6 cellular contexts compared by ENCODE assay signal in genomic region chr1:181754103-181754502, GRCh38.
"Had no signal": no experiment of that assay in that cellular context is flagged by ENCODE, and none has a peak within 500 bp of the region (broad histone marks: within the 10 kb centered on the region; RNA-seq: fewer than 3 reads in every experiment).

No MANE protein-coding gene starts in this region.

- H3K4me3 ChIP-seq: GM23338, HAP-1, K562 had no signal

- H3K9me3 Mint-ChIP-seq: GM23338 had no signal

- H2AFZ ChIP-seq: GM23338 had no signal

- H3K4me3 Mint-ChIP-seq: GM23338, HFFc6 had no signal

- H3K9me3 ChIP-seq: HAP-1 had no signal

- H3K36me3 ChIP-seq: HAP-1 had no signal

- H3K27ac Mint-ChIP-seq: GM23338, HFFc6 had no signal

- ATAC-seq: GM23338, HCT116, K562 had no signal

- H3K4me2 ChIP-seq: GM23338 had no signal

- DNase-seq: HFFc6, IMR-90 had no signal

- H3K4me1 Mint-ChIP-seq: GM23338 had no signal

- H3K4me1 ChIP-seq: HAP-1 had no signal
